8 cellular contexts compared by ENCODE assay signal in genomic region chr20:34825530-34826362, GRCh38.
DNase-seq lines count a peak whose midpoint lies in the region; ATAC-seq and TF ChIP-seq lines count a peak whose summit lies in the region.

NCOA6 (minus strand) TSS chr20:34825651; CDS start chr20:34782355, 43,296 bp downstream.

- H3K27ac ChIP-seq in 22Rv1 (peak within 1 kb of the TSS; percentile 90), caudate nucleus (ENCODE audit: low read depth, low read length) (peak within 1 kb of the TSS; percentile 88)

- no peak for TF ChIP-seq CTCF in 22Rv1 (IDR thresholded peaks at IDR 0.05)

- ATAC-seq in GM18858 (IDR thresholded peaks at IDR 0.05; ENCODE audit: unreplicated experiment) (peak; percentile 27), HG03108 (IDR thresholded peaks at IDR 0.05; ENCODE audit: unreplicated experiment) (peak; percentile 38)

- peak; percentile 88 for DNase-seq in NCI-H2227 (lab: John Stamatoyannopoulos, UW; ENCODE audit: unreplicated experiment)
- peak; percentile 71 to 79 (median 78) for DNase-seq in activated CD4-positive, CD25-positive, alpha-beta regulatory T cell (lab: John Stamatoyannopoulos, UW)
- DNase-seq in caudate nucleus (lab: John Stamatoyannopoulos, UW) = peak; percentile 17 to 92 (median 82)
- peak; percentile 80 for DNase-seq in iris pigment epithelial cell (ENCODE audit: low read depth)
- peak; percentile 72 to 84 for DNase-seq in stimulated activated CD4-positive, alpha-beta T cell treated with anti-CD3 and anti-CD28 coated beads, Interleukin-12 subunit alpha, Interleukin-12 subunit beta, amount 100 ng/mL, for 24 hours (ENCODE audit: low read depth in 2 of 2)

Comparison
In these comparisons a context has a peak if more than half of its experiments do, and no peak if none do; other contexts are left out.
1. Peak in every context shown above with its lines: DNase-seq, ATAC-seq and H3K27ac ChIP-seq.